ENCODE assay signal across 16 cellular contexts in the genomic region with DNA sequence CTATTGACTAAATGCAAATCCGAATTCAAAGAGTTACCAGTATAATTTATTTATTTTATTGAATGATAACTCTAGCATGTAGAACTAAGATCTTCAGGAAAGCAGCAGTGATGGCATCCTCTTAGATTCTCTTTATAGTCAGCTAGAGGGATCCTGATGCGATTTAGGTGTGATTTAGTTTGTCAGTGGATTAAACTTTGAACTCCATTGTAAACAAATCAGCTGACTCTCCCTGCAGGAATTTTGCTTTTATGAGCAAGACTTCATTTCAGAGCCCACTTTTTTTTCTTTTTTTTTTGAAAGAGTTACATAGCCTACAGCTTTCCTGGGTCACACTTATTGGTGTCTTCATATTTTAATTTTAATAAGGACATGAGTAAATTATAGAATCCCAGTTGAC.
DNase-seq lines count a peak whose midpoint lies in the region; ATAC-seq, FAIRE-seq and TF ChIP-seq lines count a peak whose summit lies in the region.
"Had no signal": no experiment of that assay in that cellular context is flagged by ENCODE, and none has a peak within 500 bp of the region (broad histone marks: within the 10 kb centered on the region; RNA-seq: fewer than 3 reads in every experiment).

No MANE protein-coding gene starts in this region.

- FAIRE-seq in HepG2 (lab: Jason Lieb, UNC), result no peak
- FAIRE-seq: D721Med, G401.6, H54, HTR-8/SVneo had no signal

- no peaks in the 10 kb centered on the region for H3K79me2 ChIP-seq in HepG2 (ENCODE audit: insufficient read depth, low read length)

- ATAC-seq in HepG2 (no peak), right lobe of liver (no peak), HG02884 (IDR thresholded peaks at IDR 0.05; ENCODE audit: unreplicated experiment) (no peak)
- ATAC-seq: CD8-positive, alpha-beta T cell; GM23338 had no signal

- no peak overlapping the region for H3K4me2 ChIP-seq in HepG2 (ENCODE audit: low read depth, low read length)
- H3K4me2 ChIP-seq: BLaER1 treated with 17β-estradiol and CSF1 and Interleukin-3, amounts not matched to agents 10 nM and 100 nM; GM23338 had no signal

- intact Hi-C loops in HepG2 (cut with micrococcal nuclease; ENCODE audit: unreplicated experiment) (no loop called here), right lobe of liver (cut with DNase I) (no loop called here), prostate gland (cut with DNase I) (no loop called here)

- H3K4me1 ChIP-seq in HepG2 (ENCODE audit: insufficient read depth, low read length) (peaks cover 32% of the 10 kb centered on the region), right lobe of liver (peaks cover 0 to 2% (median 0%) of the 10 kb centered on the region in 4 donors), prostate gland (replicated peaks) (no peaks in the 10 kb centered on the region)

- DNase-seq in HepG2 (ENCODE audit: low spot score) (peak; percentile 25), right lobe of liver (no peak), epithelial cell of proximal tubule (ENCODE audit: low read depth) (peak; percentile 48), renal cortical epithelial cell (ENCODE audit: low read depth) (peak; percentile 86), prostate gland (ENCODE audit: low spot score) (no peak), GM19240 (ENCODE audit: insufficient read length, low spot score) (no peak)
- DNase-seq: 8988T; CD8-positive, alpha-beta T cell; HCEC 1CT had no signal

- TF ChIP-seq CTCF in HepG2 (CRISPR knock-in tag; IDR thresholded peaks at IDR 0.05) (no peak), right lobe of liver (IDR thresholded peaks at IDR 0.05) (no peak), epithelial cell of proximal tubule (conservative IDR thresholded peaks at IDR 0.05; ENCODE audit: low read depth, low read length) (no peak), prostate gland (IDR thresholded peaks at IDR 0.05) (no peak)

- TF ChIP-seq POLR2A in HepG2 (IDR thresholded peaks at IDR 0.05; ENCODE audit: insufficient read depth in 1 of 2, low read depth in 2 of 2, low read length in 2 of 2) (no peak), right lobe of liver (IDR thresholded peaks at IDR 0.05) (no peak), prostate gland (IDR thresholded peaks at IDR 0.05) (no peak)

- no peak for TF ChIP-seq RAD21 in HepG2 (CRISPR knock-in tag; IDR thresholded peaks at IDR 0.05)

- no peaks in the 10 kb centered on the region for H4K20me1 ChIP-seq in HepG2 (ENCODE audit: insufficient read depth, low read length)
- H4K20me1 ChIP-seq: BLaER1 treated with 17β-estradiol and CSF1 and Interleukin-3, amounts not matched to agents 10 nM and 100 nM had no signal

- in situ Hi-C loops in HepG2 (cut with HindIII; ENCODE audit: extremely low pct_ligation_motif_present, low pct_unique_long_range_greater_than_20kb), result no loop called here

- H2AFZ ChIP-seq in HepG2 (ENCODE audit: low read length), result no peak overlapping the region
- H2AFZ ChIP-seq: GM23338 had no signal

- no peak overlapping the region for H3K27ac ChIP-seq in HepG2 (ENCODE audit: extremely low read length, insufficient read depth, low read length)
- H3K27ac ChIP-seq in right lobe of liver, result no peak overlapping the region
- H3K27ac ChIP-seq in prostate gland, result no peak overlapping the region
- H3K27ac ChIP-seq: BLaER1 treated with 17β-estradiol and CSF1 and Interleukin-3, amounts not matched to agents 10 nM and 100 nM had no signal

- CTCF ChIA-PET in HepG2 (lab: Yijun Ruan, JAX; ENCODE audit: low intra/inter-chr PET ratio, low total read pairs), result no interaction called here

- WGBS in HepG2 (ENCODE audit: low lambda C conversion rate), result 3% methylated on average over 2 of the region's 2 CpGs
- WGBS in right lobe of liver (ENCODE audit: insufficient coverage, low coverage, low lambda C conversion rate, missing lambda C conversion rate), result 48% methylated on average over 2 of the region's 2 CpGs
- WGBS in prostate gland, result 83% methylated on average over 2 of the region's 2 CpGs

- BruUV-seq in HepG2 (replicated peaks; lab: Mats Ljungman, UMichigan), result no TSS peak

- TF ChIP-seq EP300 in HepG2 (IDR thresholded peaks at IDR 0.05; ENCODE audit: low read depth in 2 of 2, low read length in 2 of 2) (no peak), HepG2 (CRISPR knock-in tag; IDR thresholded peaks at IDR 0.05; ENCODE audit: borderline replicate concordance) (no peak)

- H3K9me3 ChIP-seq in HepG2 (ENCODE audit: low read length) (no peaks in the 10 kb centered on the region), right lobe of liver (no peaks in the 10 kb centered on the region), prostate gland (no peaks in the 10 kb centered on the region)
- H3K9me3 ChIP-seq: BLaER1 treated with 17β-estradiol and CSF1 and Interleukin-3, amounts not matched to agents 10 nM and 100 nM had no signal

- no peak overlapping the region for H3K4me3 ChIP-seq in HepG2 (replicated peaks in 1 of 3; ENCODE audit: insufficient read depth in 1 of 3, low read depth in 2 of 3, low read length in 3 of 3)
- H3K4me3 ChIP-seq in right lobe of liver, result no peak overlapping the region
- H3K4me3 ChIP-seq in epithelial cell of proximal tubule (ENCODE audit: low read depth, low read length), result no peak overlapping the region
- H3K4me3 ChIP-seq in prostate gland, result no peak overlapping the region
- H3K4me3 ChIP-seq: BLaER1 treated with 17β-estradiol and CSF1 and Interleukin-3, amounts not matched to agents 10 nM and 100 nM; GM23338 had no signal

- no peaks in the 10 kb centered on the region for H3K36me3 ChIP-seq in HepG2 (replicated peaks in 1 of 2; ENCODE audit: control insufficient read depth in 1 of 2, insufficient read depth in 2 of 2, low read length in 2 of 2)
- H3K36me3 ChIP-seq in right lobe of liver, result no peaks in the 10 kb centered on the region
- no peaks in the 10 kb centered on the region for H3K36me3 ChIP-seq in prostate gland
- H3K36me3 ChIP-seq: BLaER1 treated with 17β-estradiol and CSF1 and Interleukin-3, amounts not matched to agents 10 nM and 100 nM had no signal

- POLR2A ChIA-PET in HepG2 (lab: Yijun Ruan, JAX), result no interaction called here

- H3K9ac ChIP-seq in HepG2 (ENCODE audit: insufficient read depth, low read depth, low read length), result no peak overlapping the region
- H3K9ac ChIP-seq: BLaER1 treated with 17β-estradiol and CSF1 and Interleukin-3, amounts not matched to agents 10 nM and 100 nM had no signal

- H3K27me3 ChIP-seq in HepG2 (ENCODE audit: control insufficient read depth in 1 of 2, insufficient read depth in 2 of 2, low read length in 2 of 2), result no peaks in the 10 kb centered on the region
- H3K27me3 ChIP-seq in right lobe of liver, result no peaks in the 10 kb centered on the region
- no peaks in the 10 kb centered on the region for H3K27me3 ChIP-seq in prostate gland (replicated peaks; ENCODE audit: insufficient read depth)
- H3K27me3 ChIP-seq: BLaER1 treated with 17β-estradiol and CSF1 and Interleukin-3, amounts not matched to agents 10 nM and 100 nM had no signal

TF ChIP-seq in HepG2, 621 proteins besides CTCF, POLR2A, EP300 and RAD21:
- TF ChIP-seq, protein P1, sequence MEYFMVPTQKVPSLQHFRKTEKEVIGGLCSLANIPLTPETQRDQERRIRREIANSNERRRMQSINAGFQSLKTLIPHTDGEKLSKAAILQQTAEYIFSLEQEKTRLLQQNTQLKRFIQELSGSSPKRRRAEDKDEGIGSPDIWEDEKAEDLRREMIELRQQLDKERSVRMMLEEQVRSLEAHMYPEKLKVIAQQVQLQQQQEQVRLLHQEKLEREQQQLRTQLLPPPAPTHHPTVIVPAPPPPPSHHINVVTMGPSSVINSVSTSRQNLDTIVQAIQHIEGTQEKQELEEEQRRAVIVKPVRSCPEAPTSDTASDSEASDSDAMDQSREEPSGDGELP (IDR thresholded peaks at IDR 0.05; ENCODE audit: borderline replicate concordance, low read depth), result no peak
- TF ChIP-seq, protein P2, sequence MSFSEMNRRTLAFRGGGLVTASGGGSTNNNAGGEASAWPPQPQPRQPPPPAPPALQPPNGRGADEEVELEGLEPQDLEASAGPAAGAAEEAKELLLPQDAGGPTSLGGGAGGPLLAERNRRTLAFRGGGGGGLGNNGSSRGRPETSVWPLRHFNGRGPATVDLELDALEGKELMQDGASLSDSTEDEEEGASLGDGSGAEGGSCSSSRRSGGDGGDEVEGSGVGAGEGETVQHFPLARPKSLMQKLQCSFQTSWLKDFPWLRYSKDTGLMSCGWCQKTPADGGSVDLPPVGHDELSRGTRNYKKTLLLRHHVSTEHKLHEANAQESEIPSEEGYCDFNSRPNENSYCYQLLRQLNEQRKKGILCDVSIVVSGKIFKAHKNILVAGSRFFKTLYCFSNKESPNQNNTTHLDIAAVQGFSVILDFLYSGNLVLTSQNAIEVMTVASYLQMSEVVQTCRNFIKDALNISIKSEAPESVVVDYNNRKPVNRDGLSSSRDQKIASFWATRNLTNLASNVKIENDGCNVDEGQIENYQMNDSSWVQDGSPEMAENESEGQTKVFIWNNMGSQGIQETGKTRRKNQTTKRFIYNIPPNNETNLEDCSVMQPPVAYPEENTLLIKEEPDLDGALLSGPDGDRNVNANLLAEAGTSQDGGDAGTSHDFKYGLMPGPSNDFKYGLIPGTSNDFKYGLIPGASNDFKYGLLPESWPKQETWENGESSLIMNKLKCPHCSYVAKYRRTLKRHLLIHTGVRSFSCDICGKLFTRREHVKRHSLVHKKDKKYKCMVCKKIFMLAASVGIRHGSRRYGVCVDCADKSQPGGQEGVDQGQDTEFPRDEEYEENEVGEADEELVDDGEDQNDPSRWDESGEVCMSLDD (CRISPR knock-in tag; IDR thresholded peaks at IDR 0.05; ENCODE audit: borderline replicate concordance), result no peak
- TF ChIP-seq ZNF891 (CRISPR knock-in tag; IDR thresholded peaks at IDR 0.05), result no peak

Comparison
In these comparisons a context has a peak if more than half of its experiments do, and no peak if none do; other contexts are left out.
1. DNase-seq: peak in HepG2 (single experiment), epithelial cell of proximal tubule (single experiment) and renal cortical epithelial cell (single experiment); none in right lobe of liver (0 of 3), prostate gland (single experiment) and GM19240 (single experiment).